Comparison of ENCODE assay signal across 22 cellular contexts in genomic region chr19:10618846-10619245, GRCh38. TPM values are rescaled to one million over a fixed set of nuclear protein-coding genes. Genes with fewer than 3 reads are reported as not detected.
"Had no signal": no experiment of that assay in that cellular context is flagged by ENCODE, and none has a peak within 500 bp of the region (broad histone marks: within the 10 kb centered on the region; RNA-seq: fewer than 3 reads in every experiment).

No MANE protein-coding gene starts in this region.

- H3K27ac Mint-ChIP-seq: activated CD4-positive, alpha-beta T cell treated with anti-CD3 and anti-CD28 coated beads for 36 hours; activated naive CD8-positive, alpha-beta T cell treated with anti-CD3 and anti-CD28 coated beads, Interleukin-2, amount 10 ng/mL, durations not matched to agents 7 days and 5 days; activated T-helper 1 cell treated with anti-CD3 and anti-CD28 coated beads, Interleukin-12 subunit alpha, Interleukin-12 subunit beta, Interleukin-2, Interleukin-4 antibody, amounts not matched to agents 30 ng/mL and 10 ng/mL and 1 ng/mL, durations not matched to agents 14 hours and 24 hours and 36 hours; brain; stimulated activated memory B cell treated with anti-CD40 and anti-IgM and Interleukin-4, amounts not matched to agents 10 μg/mL and 1 μg/mL and 100 μg/mL, for 72 hours; T-helper 17 cell had no signal

- H3K4me3 ChIP-seq: gastroesophageal sphincter, heart right ventricle, prostate gland, right lobe of liver, testis had no signal

- H3K27me3 ChIP-seq: gastroesophageal sphincter, heart right ventricle, right lobe of liver, testis had no signal

- H3K4me3 Mint-ChIP-seq: activated CD4-positive, alpha-beta T cell treated with anti-CD3 and anti-CD28 coated beads for 36 hours; activated naive CD8-positive, alpha-beta T cell treated with anti-CD3 and anti-CD28 coated beads, Interleukin-2, amount 10 ng/mL, durations not matched to agents 7 days and 5 days; activated T-helper 1 cell treated with anti-CD3 and anti-CD28 coated beads, Interleukin-12 subunit alpha, Interleukin-12 subunit beta, Interleukin-2, Interleukin-4 antibody, amounts not matched to agents 30 ng/mL and 10 ng/mL and 1 ng/mL, durations not matched to agents 14 hours and 24 hours and 36 hours; brain; immature natural killer cell; stimulated activated memory B cell treated with anti-CD40 and anti-IgM and Interleukin-4, amounts not matched to agents 10 μg/mL and 1 μg/mL and 100 μg/mL, for 72 hours; T-helper 17 cell had no signal

- H3K9me3 ChIP-seq: gastroesophageal sphincter, heart right ventricle, prostate gland, right lobe of liver, testis had no signal

- DNase-seq: activated CD4-positive, alpha-beta T cell treated with anti-CD3 and anti-CD28 coated beads for 36 hours; activated CD4-positive, alpha-beta T cell treated with anti-CD3 and anti-CD28 coated beads, Interleukin-2, amount 50 U/mL, for 48 hours; activated gamma-delta T cell treated with Interleukin-2 at 50 U/mL for 16 hours; activated naive CD8-positive, alpha-beta T cell treated with anti-CD3 and anti-CD28 coated beads, Interleukin-2, amount 10 ng/mL, durations not matched to agents 7 days and 5 days; amygdala; caudate nucleus; erythroblast; heart right ventricle; immature natural killer cell; kidney glomerular epithelial cell; mesendoderm; right lobe of liver; stimulated activated CD4-positive, alpha-beta T cell treated with anti-CD3 and anti-CD28 coated beads, Interleukin-4, amount 100 ng/mL, for 4 hours; T-helper 17 cell; testis; WERI-Rb-1 had no signal

- H3K27ac ChIP-seq: gastroesophageal sphincter, heart right ventricle, prostate gland, right lobe of liver, WERI-Rb-1 had no signal

- H3K9me3 Mint-ChIP-seq: activated naive CD8-positive, alpha-beta T cell treated with anti-CD3 and anti-CD28 coated beads, Interleukin-2, amount 10 ng/mL, durations not matched to agents 7 days and 5 days; activated T-helper 1 cell treated with anti-CD3 and anti-CD28 coated beads, Interleukin-12 subunit alpha, Interleukin-12 subunit beta, Interleukin-2, Interleukin-4 antibody, amounts not matched to agents 30 ng/mL and 10 ng/mL and 1 ng/mL, durations not matched to agents 14 hours and 24 hours and 36 hours; immature natural killer cell; stimulated activated memory B cell treated with anti-CD40 and anti-IgM and Interleukin-4, amounts not matched to agents 10 μg/mL and 1 μg/mL and 100 μg/mL, for 72 hours had no signal

- H3K27me3 Mint-ChIP-seq: activated CD4-positive, alpha-beta T cell treated with anti-CD3 and anti-CD28 coated beads for 36 hours; activated naive CD8-positive, alpha-beta T cell treated with anti-CD3 and anti-CD28 coated beads, Interleukin-2, amount 10 ng/mL, durations not matched to agents 7 days and 5 days; brain; stimulated activated memory B cell treated with anti-CD40 and anti-IgM and Interleukin-4, amounts not matched to agents 10 μg/mL and 1 μg/mL and 100 μg/mL, for 72 hours; T-helper 17 cell had no signal

- H3K4me1 Mint-ChIP-seq: brain had no signal

- H3K4me1 ChIP-seq: prostate gland, right lobe of liver had no signal

- ATAC-seq: activated CD4-positive, alpha-beta T cell treated with anti-CD3 and anti-CD28 coated beads for 36 hours; gastroesophageal sphincter; heart right ventricle; right lobe of liver; stimulated activated memory B cell treated with anti-CD40 and anti-IgM and Interleukin-4, amounts not matched to agents 10 μg/mL and 1 μg/mL and 100 μg/mL, for 72 hours; T-helper 17 cell had no signal

- H3K36me3 ChIP-seq: prostate gland, right lobe of liver, WERI-Rb-1 had no signal

RNA-seq across cellular contexts. Expression of gene AP1M2, which starts 31.7 kb away (rescaled TPM):
- total RNA-seq: activated CD4-positive, alpha-beta T cell treated with anti-CD3 and anti-CD28 coated beads for 36 hours; activated naive CD8-positive, alpha-beta T cell treated with anti-CD3 and anti-CD28 coated beads, Interleukin-2, amount 10 ng/mL, durations not matched to agents 7 days and 5 days; activated T-helper 1 cell treated with anti-CD3 and anti-CD28 coated beads, Interleukin-12 subunit alpha, Interleukin-12 subunit beta, Interleukin-2, Interleukin-4 antibody, amounts not matched to agents 30 ng/mL and 10 ng/mL and 1 ng/mL, durations not matched to agents 14 hours and 24 hours and 36 hours; heart right ventricle; SK-MEL-5 had no signal
- polyA plus RNA-seq: heart right ventricle had no signal
